In the genomic region with DNA sequence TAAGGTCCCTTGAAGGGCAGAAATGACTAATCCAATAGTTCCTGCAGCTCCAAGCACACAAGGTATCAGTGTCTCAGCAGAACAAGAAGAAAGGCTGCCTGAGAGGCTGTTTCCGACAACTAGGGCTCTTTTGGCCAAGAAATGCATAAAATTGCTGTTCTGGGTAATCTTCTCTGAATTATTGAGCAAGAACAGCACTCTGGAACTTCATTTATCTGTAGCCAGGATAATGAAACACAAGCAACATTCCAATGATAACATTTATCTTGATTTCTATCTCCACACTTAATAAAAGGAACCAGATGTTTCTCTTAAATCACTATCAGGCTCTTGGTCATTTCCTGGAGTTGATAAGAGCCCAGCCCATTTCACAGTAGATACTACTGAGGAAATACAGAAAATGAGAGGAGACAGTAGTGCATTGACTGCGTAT, we compare ENCODE assay signal across 16 cellular contexts. TPM values are rescaled to one million over a fixed set of nuclear protein-coding genes. Genes with fewer than 3 reads are reported as not detected.
DNase-seq lines count a peak whose midpoint lies in the region; ATAC-seq and TF ChIP-seq lines count a peak whose summit lies in the region.
"Had no signal": no experiment of that assay in that cellular context is flagged by ENCODE, and none has a peak within 500 bp of the region (broad histone marks: within the 10 kb centered on the region; RNA-seq: fewer than 3 reads in every experiment).

No MANE protein-coding gene starts in this region.

- no peak overlapping the region for H3K14ac ChIP-seq in mesenchymal stem cell (ENCODE audit: low read length in 2 of 2)

- no peak overlapping the region for H2BK120ac ChIP-seq in mesenchymal stem cell (ENCODE audit: low read depth, low read length)

- H2AK5ac ChIP-seq in mesenchymal stem cell (ENCODE audit: low read length, severe bottlenecking): no peak overlapping the region

- no peak overlapping the region for H3K27ac ChIP-seq in mesenchymal stem cell (ENCODE audit: low read length, poor library complexity, severe bottlenecking)
- no peak overlapping the region for H3K27ac ChIP-seq in suprapubic skin

- no peak overlapping the region for H2BK5ac ChIP-seq in mesenchymal stem cell (ENCODE audit: low read depth, low read length, poor library complexity, severe bottlenecking)

- H3K4me3 ChIP-seq in choroid plexus epithelial cell (ENCODE audit: low read depth, low read length) (no peak overlapping the region), mesenchymal stem cell (ENCODE audit: insufficient read depth in 1 of 2, low read depth in 1 of 2, low read length in 2 of 2) (no peak overlapping the region), suprapubic skin (no peak overlapping the region)

- no peak for ATAC-seq in GM21360 (IDR thresholded peaks at IDR 0.05; ENCODE audit: unreplicated experiment)
- ATAC-seq: activated naive CD4-positive, alpha-beta T cell treated with anti-CD3 and anti-CD28 coated beads, Interleukin-2, amount 50 U/mL, for 72 hours; left colon; stimulated activated naive CD8-positive, alpha-beta T cell treated with anti-CD3 and anti-CD28 coated beads, Interleukin-15, amount 100 ng/mL, for 72 hours had no signal

- no peak overlapping the region for H2BK12ac ChIP-seq in mesenchymal stem cell (ENCODE audit: low read length in 2 of 2)

- no peak overlapping the region for H3K4me2 ChIP-seq in mesenchymal stem cell (ENCODE audit: low read length, poor library complexity, severe bottlenecking)

- peak overlapping the region; percentile 3 for H3K9ac ChIP-seq in mesenchymal stem cell (ENCODE audit: low read length)

- no peak overlapping the region for H3K18ac ChIP-seq in mesenchymal stem cell (ENCODE audit: low read depth in 1 of 2, low read length in 2 of 2)

- 14% methylated on average over 1 of the region's 2 CpGs for WGBS in mesenchymal stem cell
- 72% methylated on average over 2 of the region's 2 CpGs for WGBS in suprapubic skin

- TF ChIP-seq CTCF in choroid plexus epithelial cell (conservative IDR thresholded peaks at IDR 0.05; ENCODE audit: low read depth, low read length) (no peak), suprapubic skin (IDR thresholded peaks at IDR 0.05) (no peak)

- no peak for TF ChIP-seq POLR2A in suprapubic skin (IDR thresholded peaks at IDR 0.05)

- no peak overlapping the region for H3K4ac ChIP-seq in mesenchymal stem cell (ENCODE audit: low read depth in 1 of 2, low read length in 2 of 2)

- H3K27me3 ChIP-seq in mesenchymal stem cell (ENCODE audit: control insufficient read depth in 1 of 2, insufficient read depth in 1 of 2, low read length in 2 of 2) (no peaks in the 10 kb centered on the region), suprapubic skin (no peaks in the 10 kb centered on the region)
- H3K27me3 ChIP-seq: BE2C had no signal

- H3K4me1 ChIP-seq in mesenchymal stem cell (ENCODE audit: control insufficient read depth, insufficient read depth, low read depth, low read length) (no peaks in the 10 kb centered on the region), suprapubic skin (peaks cover 5% of the 10 kb centered on the region)
- H3K4me1 ChIP-seq: BE2C had no signal

- H3K79me1 ChIP-seq in mesenchymal stem cell (replicated peaks; ENCODE audit: low read length, poor library complexity, severe bottlenecking): no peaks in the 10 kb centered on the region

- H4K91ac ChIP-seq in mesenchymal stem cell (ENCODE audit: low read length): no peak overlapping the region

- H2AFZ ChIP-seq in mesenchymal stem cell (ENCODE audit: low read depth, low read length): no peak overlapping the region

- no peak overlapping the region for H2BK15ac ChIP-seq in mesenchymal stem cell (ENCODE audit: low read depth, poor library complexity, severe bottlenecking)

- H3K36me3 ChIP-seq in mesenchymal stem cell (ENCODE audit: control insufficient read depth in 1 of 2, insufficient read depth in 2 of 2, low read depth in 1 of 2, low read length in 2 of 2) (no peaks in the 10 kb centered on the region), suprapubic skin (no peaks in the 10 kb centered on the region)
- H3K36me3 ChIP-seq: BE2C had no signal

- H3K23ac ChIP-seq in mesenchymal stem cell (ENCODE audit: low read length in 2 of 2): no peak overlapping the region

- H4K8ac ChIP-seq in mesenchymal stem cell (ENCODE audit: low read length): no peak overlapping the region

- DNase-seq in AG08396 (ENCODE audit: low spot score): peak; percentile 31
- DNase-seq in HT1080 (ENCODE audit: low read depth): peak; percentile 34
- DNase-seq in choroid plexus epithelial cell (ENCODE audit: low read depth): peak; percentile 88
- peak; percentile 71 for DNase-seq in mesenchymal stem cell
- no peak for DNase-seq in cortex of kidney (lab: John Stamatoyannopoulos, UW)
- no peak for DNase-seq in suprapubic skin (ENCODE audit: low spot score in 2 of 2)
- DNase-seq in ureter (ENCODE audit: low spot score): no peak
- DNase-seq: activated CD4-positive, alpha-beta T cell treated with anti-CD3 and anti-CD28 coated beads for 48 hours; BE2C; left colon; NCI-H1694; SHP77 treated with DMSO at 0.1 percent for 48 hours; stimulated activated CD4-positive, alpha-beta T cell treated with anti-CD3 and anti-CD28 coated beads, Interleukin-15, amount 100 ng/mL, for 24 hours; stimulated activated naive CD8-positive, alpha-beta T cell treated with anti-CD3 and anti-CD28 coated beads, Interleukin-15, amount 100 ng/mL, for 72 hours had no signal

- TF ChIP-seq EP300 in suprapubic skin (IDR thresholded peaks at IDR 0.05): no peak

- H3K9me3 ChIP-seq in mesenchymal stem cell (ENCODE audit: control insufficient read depth, low read length) (no peaks in the 10 kb centered on the region), suprapubic skin (no peaks in the 10 kb centered on the region)
- H3K9me3 ChIP-seq: BE2C had no signal

RNA-seq across cellular contexts. Expression of a gene that starts 17.0 kb away (rescaled TPM):
- total RNA-seq in HT1080 (2014; rRNA removed; shearing (Covaris generic)): 12.0 and 16.8 TPM in 2 replicates
- 7.8 and 8.7 TPM in 2 replicates for polyA plus RNA-seq in HT1080 (2015; cell fraction: cytosol; rRNA removed)
- polyA plus RNA-seq in HT1080 (2015; cell fraction: nucleus; rRNA removed): 22.8 and 23.6 TPM in 2 replicates
- polyA plus RNA-seq in mesenchymal stem cell (2013, experiment 1 of 2): 5.8 TPM
- 6.0 TPM for polyA plus RNA-seq in mesenchymal stem cell (2013, experiment 2 of 2)
- total RNA-seq in suprapubic skin (10 to 100 TPM; 26.0 to 61.0 (median 31.0) TPM), ureter (24.6 TPM)

RNA-seq across cellular contexts. Expression of a gene that starts 44.9 kb away (rescaled TPM):
- 5.9 and 6.1 TPM in 2 replicates for total RNA-seq in HT1080 (2014; rRNA removed; shearing (Covaris generic))
- polyA plus RNA-seq in HT1080 (2015; cell fraction: cytosol; rRNA removed): 10.5 and 14.6 TPM in 2 replicates
- polyA plus RNA-seq in HT1080 (2015; cell fraction: nucleus; rRNA removed): 13.4 and 15.3 TPM in 2 replicates
- 19.1 TPM for polyA plus RNA-seq in mesenchymal stem cell (2013, experiment 1 of 2)
- 19.4 TPM for polyA plus RNA-seq in mesenchymal stem cell (2013, experiment 2 of 2)
- total RNA-seq in suprapubic skin (10 to 100 TPM; 28.0 to 58.5 (median 37.8) TPM), ureter (39.6 TPM)

Comparison
In these comparisons a context has a peak if more than half of its experiments do, and no peak if none do; other contexts are left out.
1. DNase-seq: peak in AG08396 (single experiment), HT1080 (single experiment), choroid plexus epithelial cell (single experiment) and mesenchymal stem cell (single experiment); none in cortex of kidney (single experiment), suprapubic skin (0 of 2) and ureter (single experiment).